ENCODE assay signal across 1 cellular context in genomic region chr2:10027931-10028330, GRCh38.
TF ChIP-seq lines count a peak whose summit lies in the region.

No MANE protein-coding gene starts in this region.

TF ChIP-seq in GM23338, 12 proteins besides CTCF, POLR2A, EP300 and RAD21 (continued from another document):
- TF ChIP-seq ZNF462 (CRISPR knock-in tag; IDR thresholded peaks at IDR 0.05) (no peak), EZH2 (IDR thresholded peaks at IDR 0.05; ENCODE audit: low read depth, unreplicated experiment) (no peak), ZNF331 (CRISPR knock-in tag; IDR thresholded peaks at IDR 0.05; ENCODE audit: low read depth) (no peak)
